24 cellular contexts compared by ENCODE assay signal in the genomic region with DNA sequence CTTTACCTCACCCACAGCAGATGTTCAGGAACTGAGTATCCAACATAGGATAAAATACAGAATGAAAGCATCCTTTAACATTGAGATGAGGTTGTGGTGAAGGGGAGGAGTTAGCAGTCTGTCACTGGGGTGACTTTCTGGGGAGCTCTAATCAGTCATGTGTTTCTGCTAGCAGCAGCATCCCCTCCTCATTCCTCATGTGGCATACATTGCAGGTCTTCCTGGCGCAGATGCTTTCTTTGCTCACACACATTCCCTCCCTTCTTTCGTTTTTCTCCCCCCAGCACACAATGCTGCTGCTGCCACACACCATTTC.
"Had no signal": no experiment of that assay in that cellular context is flagged by ENCODE, and none has a peak within 500 bp of the region (broad histone marks: within the 10 kb centered on the region; RNA-seq: fewer than 3 reads in every experiment).

No MANE protein-coding gene starts in this region.

- DNase-seq: activated CD4-positive, alpha-beta T cell treated with anti-CD3 and anti-CD28 coated beads for 1 hour; activated CD4-positive, alpha-beta T cell treated with anti-CD3 and anti-CD28 coated beads, Interleukin-2, amount 50 U/mL, for 1 hour; activated CD8-positive, alpha-beta T cell treated with anti-CD3 and anti-CD28 coated beads, Interleukin-2, amount 10 ng/mL, durations not matched to agents 7 days and 5 days; activated T-cell treated with anti-CD3 and anti-CD28 coated beads, Interleukin-2, amount 50 U/mL, for 1 hour; aorta; brain microvascular endothelial cell; colonic mucosa; dorsolateral prefrontal cortex; gastrocnemius medialis; hypothalamus; left ventricle myocardium superior; pancreas; right cardiac atrium; stimulated activated CD4-positive, alpha-beta T cell treated with anti-CD3 and anti-CD28 coated beads, Interleukin-12 subunit alpha, Interleukin-12 subunit beta, amount 100 ng/mL, for 4 hours; stimulated activated CD4-positive, alpha-beta T cell treated with anti-CD3 and anti-CD28 coated beads, Interleukin-4, amount 100 ng/mL, for 4 hours; stimulated activated naive CD8-positive, alpha-beta T cell treated with anti-CD3 and anti-CD28 coated beads, Interleukin-15, Interleukin-2, amounts not matched to agents 100 U/mL and 50 U/mL, for 24 hours; T-helper 1 cell; tibial artery; uterus had no signal

- H3K36me3 Mint-ChIP-seq: activated naive CD4-positive, alpha-beta T cell treated with anti-CD3 and anti-CD28 coated beads, Interleukin-2, amount 50 U/mL, for 72 hours; memory B cell had no signal

- H3K27ac Mint-ChIP-seq: activated CD8-positive, alpha-beta T cell treated with anti-CD3 and anti-CD28 coated beads, Interleukin-2, amount 10 ng/mL, durations not matched to agents 7 days and 5 days; activated naive CD4-positive, alpha-beta T cell treated with anti-CD3 and anti-CD28 coated beads, Interleukin-2, amount 50 U/mL, for 72 hours; activated T-helper 17 cell treated with anti-CD3 and anti-CD28 coated beads, Interleukin-2, amount 50 U/mL, for 72 hours; memory B cell had no signal

- H3K4me1 Mint-ChIP-seq: activated T-helper 17 cell treated with anti-CD3 and anti-CD28 coated beads, Interleukin-2, amount 50 U/mL, for 72 hours; central memory CD8-positive, alpha-beta T cell; memory B cell had no signal

- H3K27ac ChIP-seq: brain microvascular endothelial cell, colonic mucosa, dorsolateral prefrontal cortex, esophagus muscularis mucosa, gastrocnemius medialis, tibial artery, uterus had no signal

- H3K4me3 Mint-ChIP-seq: activated CD8-positive, alpha-beta T cell treated with anti-CD3 and anti-CD28 coated beads, Interleukin-2, amount 10 ng/mL, durations not matched to agents 7 days and 5 days; activated T-helper 17 cell treated with anti-CD3 and anti-CD28 coated beads, Interleukin-2, amount 50 U/mL, for 72 hours; central memory CD8-positive, alpha-beta T cell; memory B cell had no signal

- H3K36me3 ChIP-seq: brain microvascular endothelial cell, colonic mucosa, esophagus muscularis mucosa, gastrocnemius medialis, pancreas, tibial artery, uterus had no signal

- H3K9me3 ChIP-seq: colonic mucosa, pancreas, uterus had no signal

- ATAC-seq: activated CD8-positive, alpha-beta T cell treated with anti-CD3 and anti-CD28 coated beads, Interleukin-2, amount 10 ng/mL, durations not matched to agents 7 days and 5 days; activated naive CD4-positive, alpha-beta T cell treated with anti-CD3 and anti-CD28 coated beads, Interleukin-2, amount 50 U/mL, for 72 hours; activated T-helper 17 cell treated with anti-CD3 and anti-CD28 coated beads, Interleukin-2, amount 50 U/mL, for 72 hours; gastrocnemius medialis; left ventricle myocardium superior; right cardiac atrium; stimulated activated naive CD8-positive, alpha-beta T cell treated with anti-CD3 and anti-CD28 coated beads, Interleukin-15, Interleukin-2, amounts not matched to agents 100 U/mL and 50 U/mL, for 24 hours had no signal

- H3K27me3 ChIP-seq: brain microvascular endothelial cell, colonic mucosa, dorsolateral prefrontal cortex, esophagus muscularis mucosa, pancreas, uterus had no signal

- H3K9me3 Mint-ChIP-seq: activated naive CD4-positive, alpha-beta T cell treated with anti-CD3 and anti-CD28 coated beads, Interleukin-2, amount 50 U/mL, for 72 hours; activated T-helper 17 cell treated with anti-CD3 and anti-CD28 coated beads, Interleukin-2, amount 50 U/mL, for 72 hours; central memory CD8-positive, alpha-beta T cell had no signal

- H3K4me3 ChIP-seq: colonic mucosa, dorsolateral prefrontal cortex, esophagus muscularis mucosa, gastrocnemius medialis, pancreas, tibial artery, uterus had no signal

- H3K4me1 ChIP-seq: colonic mucosa, esophagus muscularis mucosa, gastrocnemius medialis, tibial artery, uterus had no signal
